20 cellular contexts compared by ENCODE assay signal in genomic region chr5:99706160-99706559, GRCh38.
"Had no signal": no experiment of that assay in that cellular context is flagged by ENCODE, and none has a peak within 500 bp of the region (broad histone marks: within the 10 kb centered on the region; RNA-seq: fewer than 3 reads in every experiment).

No MANE protein-coding gene starts in this region.

- H3K36me3 ChIP-seq: neural progenitor cell, prostate gland, right atrium auricular region, suprapubic skin, transverse colon, vagina had no signal

- H3K4me1 ChIP-seq: neural progenitor cell, parathyroid adenoma, prostate gland, right atrium auricular region, suprapubic skin, transverse colon, vagina had no signal

- H3K36me3 Mint-ChIP-seq: naive thymus-derived CD4-positive, alpha-beta T cell; neural progenitor cell had no signal

- H3K27ac Mint-ChIP-seq: naive thymus-derived CD4-positive, alpha-beta T cell; nephron; neural progenitor cell; stimulated activated naive CD8-positive, alpha-beta T cell treated with anti-CD3 and anti-CD28 coated beads, Interleukin-15, amount 100 ng/mL, for 72 hours had no signal

- H3K4me1 Mint-ChIP-seq: naive thymus-derived CD4-positive, alpha-beta T cell; nephron; neural progenitor cell; stimulated activated naive CD8-positive, alpha-beta T cell treated with anti-CD3 and anti-CD28 coated beads, Interleukin-15, amount 100 ng/mL, for 72 hours had no signal

- H3K27ac ChIP-seq: dorsolateral prefrontal cortex, neural progenitor cell, parathyroid adenoma, prostate gland, right atrium auricular region, skin epidermis, suprapubic skin, transverse colon, vagina had no signal

- H3K27me3 ChIP-seq: neural progenitor cell, right atrium auricular region, suprapubic skin, transverse colon, vagina had no signal

- H3K27me3 Mint-ChIP-seq: naive thymus-derived CD4-positive, alpha-beta T cell; stimulated activated naive CD8-positive, alpha-beta T cell treated with anti-CD3 and anti-CD28 coated beads, Interleukin-15, amount 100 ng/mL, for 72 hours had no signal

- DNase-seq: dorsolateral prefrontal cortex; effector CD4-positive, alpha-beta T cell; head of caudate nucleus; mammary epithelial cell; mesendoderm; midbrain; naive thymus-derived CD4-positive, alpha-beta T cell; stimulated activated CD4-positive, alpha-beta T cell treated with anti-CD3 and anti-CD28 coated beads, Interleukin-15, amount 100 ng/mL, for 24 hours; stimulated activated CD4-positive, alpha-beta T cell treated with anti-CD3 and anti-CD28 coated beads, Interleukin-2, amount 100 ng/mL, for 48 hours; stimulated activated naive CD4-positive, alpha-beta T cell; stimulated activated naive CD8-positive, alpha-beta T cell treated with anti-CD3 and anti-CD28 coated beads, Interleukin-15, amount 100 ng/mL, for 72 hours; transverse colon had no signal

- H3K4me3 Mint-ChIP-seq: naive thymus-derived CD4-positive, alpha-beta T cell; nephron; neural progenitor cell; stimulated activated naive CD8-positive, alpha-beta T cell treated with anti-CD3 and anti-CD28 coated beads, Interleukin-15, amount 100 ng/mL, for 72 hours had no signal

- H3K4me3 ChIP-seq: dorsolateral prefrontal cortex, neural progenitor cell, prostate gland, right atrium auricular region, skin epidermis, suprapubic skin, transverse colon, vagina had no signal

- ATAC-seq: naive thymus-derived CD4-positive, alpha-beta T cell; stimulated activated naive CD8-positive, alpha-beta T cell treated with anti-CD3 and anti-CD28 coated beads, Interleukin-15, amount 100 ng/mL, for 72 hours had no signal

- H3K9me3 ChIP-seq: prostate gland, right atrium auricular region, suprapubic skin, transverse colon, vagina had no signal
